In genomic region chr2:28394997-28395333, GRCh38 we compare ENCODE assay signal across 1 cellular context.
TF ChIP-seq lines count a peak whose summit lies in the region.

No MANE protein-coding gene starts in this region.

TF ChIP-seq in IMR-90, 13 proteins besides CTCF, POLR2A, EP300 and RAD21 (continued from another document):
- no peak for TF ChIP-seq ELK1 (IDR thresholded peaks at IDR 0.05; ENCODE audit: borderline replicate concordance, low read depth, low read length)
